In the genomic region with DNA sequence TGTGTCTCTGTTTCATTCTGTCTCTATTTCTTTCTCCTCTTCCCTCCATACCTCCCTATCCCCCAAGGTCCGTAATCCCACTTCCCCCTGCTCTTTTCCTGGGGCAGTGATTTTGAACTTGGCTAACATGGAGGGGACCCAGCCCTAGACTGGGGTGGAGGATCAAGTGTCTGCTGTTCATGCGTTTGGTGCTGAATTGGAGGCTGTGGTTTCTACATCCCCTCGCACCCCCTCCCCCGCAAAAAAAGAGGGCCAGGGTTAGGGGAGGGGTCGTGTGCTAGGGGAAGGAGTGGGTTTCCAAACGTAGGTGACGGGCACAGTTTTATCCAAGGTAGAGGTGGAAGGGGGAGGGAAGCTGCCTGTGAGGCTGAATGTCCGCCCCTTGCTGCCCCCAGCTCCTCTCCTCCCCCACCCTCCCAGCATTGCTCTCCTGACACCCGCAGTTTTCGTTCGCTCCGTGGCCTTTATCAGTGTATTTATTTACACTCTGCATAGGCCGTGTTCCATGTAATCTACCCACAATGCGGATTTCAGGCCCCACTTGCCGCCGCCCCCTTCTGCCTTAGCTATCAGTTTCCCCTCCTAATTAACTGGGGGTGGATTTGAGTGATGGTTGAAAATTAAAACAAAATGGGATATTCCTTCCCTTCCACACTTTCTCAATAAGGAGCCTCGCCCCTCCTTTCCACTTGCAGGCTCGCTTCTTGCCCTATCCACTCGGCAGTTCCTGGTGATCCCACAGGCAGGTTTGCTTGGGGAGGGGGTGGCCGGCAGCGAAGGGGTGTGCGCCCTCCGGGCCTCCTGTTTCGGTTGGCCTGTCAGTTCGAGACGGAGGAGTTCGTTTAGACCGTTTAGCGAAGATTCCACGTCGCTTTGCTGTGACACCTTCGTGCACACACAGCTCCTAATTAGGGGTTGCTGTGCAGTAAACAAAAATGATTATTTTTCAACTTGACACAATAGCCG, we compare ENCODE assay signal across 13 cellular contexts. TPM values are rescaled to one million over a fixed set of nuclear protein-coding genes. Genes with fewer than 3 reads are reported as not detected.
A peak's percentile ranks its signal among the peaks of the same experiment; 100 is the strongest.
DNase-seq lines count a peak whose midpoint lies in the region; ATAC-seq and TF ChIP-seq lines count a peak whose summit lies in the region.
"Had no signal": no experiment of that assay in that cellular context is flagged by ENCODE, and none has a peak within 500 bp of the region (broad histone marks: within the 10 kb centered on the region; RNA-seq: fewer than 3 reads in every experiment).

No MANE protein-coding gene starts in this region.

- DNase-seq in NCI-H1105 treated with DMSO at 0.1 percent for 48 hours (lab: John Stamatoyannopoulos, UW) (peak; percentile 32), NCI-H1105 (lab: John Stamatoyannopoulos, UW) (no peak), H9 (no peak), cerebellum (ENCODE audit: low spot score) (peak; percentile 42), neural progenitor cell (ENCODE audit: low spot score) (peak; percentile 51), ovary (no peak), hippocampal formation (lab: John Stamatoyannopoulos, UW) (no peak)
- DNase-seq: activated CD8-positive, alpha-beta memory T cell treated with anti-CD3 and anti-CD28 coated beads, Interleukin-2, amount 50 U/mL, for 48 hours; stimulated activated CD4-positive, alpha-beta T cell treated with anti-CD3 and anti-CD28 coated beads, Interleukin-4, amount 100 ng/mL, for 4 hours had no signal

- H3F3A ChIP-seq in neural progenitor cell (ENCODE audit: low read depth): peaks cover 18% of the 10 kb centered on the region

- intact Hi-C loops in ovary (cut with DNase I): no loop called here

- peaks cover 28% of the 10 kb centered on the region for H3K23me2 ChIP-seq in H9 (ENCODE audit: insufficient read length, low read depth, low read length, poor library complexity, severe bottlenecking)

- H3K27me3 ChIP-seq in H9 (ENCODE audit: insufficient read depth, low read length) (peaks cover 2% of the 10 kb centered on the region; the same call in 1 of the 2 replicates), neural progenitor cell (peaks cover 55% of the 10 kb centered on the region), ovary (no peaks in the 10 kb centered on the region)

- H3K4ac ChIP-seq in H9 (ENCODE audit: low read depth, low read length): no peak overlapping the region

- H3K27me3 Mint-ChIP-seq in H9 (ENCODE audit: low read depth): peaks cover 51% of the 10 kb centered on the region
- H3K27me3 Mint-ChIP-seq in neural progenitor cell (ENCODE audit: insufficient read depth, low read depth): peaks cover 38% of the 10 kb centered on the region

- H4K20me1 ChIP-seq in H9 (ENCODE audit: control insufficient read depth, insufficient read depth, insufficient read length): no peaks in the 10 kb centered on the region
- peaks cover 39% of the 10 kb centered on the region for H4K20me1 ChIP-seq in neural progenitor cell (ENCODE audit: low read depth)

- H3K4me1 Mint-ChIP-seq in H9 (peaks cover 47 to 62% of the 10 kb centered on the region in 2 experiments), neural progenitor cell (peaks cover 29% of the 10 kb centered on the region)

- no peak overlapping the region for H2BK12ac ChIP-seq in H9 (ENCODE audit: insufficient read length, low read depth, low read length)

- H3K56ac ChIP-seq in H9 (ENCODE audit: insufficient read length, low read depth, low read length): no peak overlapping the region

- no peak overlapping the region for H3K18ac ChIP-seq in H9 (ENCODE audit: insufficient read length, low read depth, low read length)

- H3K27ac ChIP-seq in H9 (ENCODE audit: insufficient read length, low read depth, low read length) (no peak overlapping the region), neural progenitor cell (no peak overlapping the region), ovary (no peak overlapping the region)
- H3K27ac ChIP-seq: lower lobe of right lung had no signal

- H3K36me3 ChIP-seq in neural progenitor cell (no peaks in the 10 kb centered on the region), ovary (no peaks in the 10 kb centered on the region)
- H3K36me3 ChIP-seq: lower lobe of right lung had no signal

- no peak overlapping the region for H2BK120ac ChIP-seq in H9 (ENCODE audit: low read depth, low read length, poor library complexity, severe bottlenecking)

- H3K27ac Mint-ChIP-seq in H9 (no peak overlapping the region; a peak in 1 of 7 replicates), neural progenitor cell (no peak overlapping the region)

- H3K4me3 Mint-ChIP-seq in H9: peak overlapping the region; percentile 78 to 85
- H3K4me3 Mint-ChIP-seq in neural progenitor cell: peak overlapping the region; percentile 87

- H3K9ac ChIP-seq in H9 (ENCODE audit: extremely low read depth, insufficient read length, low read length) (no peak overlapping the region), neural progenitor cell (no peak overlapping the region)

- H3K79me2 ChIP-seq in H9 (ENCODE audit: insufficient read depth, low read length): no peaks in the 10 kb centered on the region
- H3K79me2 ChIP-seq in neural progenitor cell (ENCODE audit: low read depth): no peaks in the 10 kb centered on the region

- H3K36me3 Mint-ChIP-seq in H9 (ENCODE audit: insufficient read depth in 1 of 3, low read depth in 3 of 3) (no peaks in the 10 kb centered on the region; a peak in 1 of 7 replicates), neural progenitor cell (no peaks in the 10 kb centered on the region)

- H2AK5ac ChIP-seq in H9 (ENCODE audit: insufficient read length, low read length): no peak overlapping the region

- H3T11ph ChIP-seq in H9 (ENCODE audit: low read length): no peak overlapping the region

- H3K9me3 Mint-ChIP-seq in H9 (no peaks in the 10 kb centered on the region; a peak in 1 of 5 replicates), neural progenitor cell (no peaks in the 10 kb centered on the region)

- H3K23ac ChIP-seq in H9 (ENCODE audit: insufficient read length, low read depth, low read length): no peak overlapping the region

- no peak overlapping the region for H4K5ac ChIP-seq in H9 (ENCODE audit: insufficient read length, low read depth, low read length)

- H3K9me3 ChIP-seq in H9 (ENCODE audit: control insufficient read depth, low read depth, low read length) (no peaks in the 10 kb centered on the region), neural progenitor cell (ENCODE audit: low read depth) (no peaks in the 10 kb centered on the region), ovary (no peaks in the 10 kb centered on the region)
- H3K9me3 ChIP-seq: lower lobe of right lung had no signal

- no peaks in the 10 kb centered on the region for H3K79me1 ChIP-seq in H9 (ENCODE audit: insufficient read depth, low read depth, low read length, poor library complexity, severe bottlenecking)

- H3K14ac ChIP-seq in H9 (ENCODE audit: insufficient read depth, low read length): no peak overlapping the region

- no peak overlapping the region for H2BK5ac ChIP-seq in H9 (ENCODE audit: insufficient read length, low read length)

- no peak overlapping the region for H2BK20ac ChIP-seq in H9 (ENCODE audit: low read depth, low read length, poor library complexity, severe bottlenecking)

- peaks cover 23% of the 10 kb centered on the region; the same call in 1 of the 2 replicates for H3K4me1 ChIP-seq in H9 (ENCODE audit: insufficient read depth, low read length)
- H3K4me1 ChIP-seq in neural progenitor cell: peaks cover 21% of the 10 kb centered on the region
- H3K4me1 ChIP-seq in ovary (ENCODE audit: insufficient read depth): peaks cover 8% of the 10 kb centered on the region

- no peak overlapping the region for H4K91ac ChIP-seq in H9 (ENCODE audit: insufficient read length, low read depth, low read length)

- TF ChIP-seq CTCF in H9 (conservative IDR thresholded peaks at IDR 0.05): no peak
- TF ChIP-seq CTCF in neural progenitor cell (IDR thresholded peaks at IDR 0.05): no peak
- TF ChIP-seq CTCF in ovary (IDR thresholded peaks at IDR 0.05): no peak

- H2BK15ac ChIP-seq in H9 (ENCODE audit: low read depth, low read length): no peak overlapping the region

- TF ChIP-seq EP300 in ovary (IDR thresholded peaks at IDR 0.05): no peak

- H4K8ac ChIP-seq in H9 (replicated peaks; ENCODE audit: insufficient read length, low read depth, low read length): no peak overlapping the region

- ATAC-seq in HG02981 (IDR thresholded peaks at IDR 0.05; ENCODE audit: unreplicated experiment): no peak

- no CpG with 5 or more reads among the region's 33 CpGs for WGBS in H9 (ENCODE audit: extremely low coverage, insufficient read length, low lambda C conversion rate)
- WGBS in ovary, 3 donors: 9 to 16% (median 11%) methylated on average over 33 of the region's 33 CpGs

- H2AFZ ChIP-seq in H9 (ENCODE audit: low read length) (no peak overlapping the region), neural progenitor cell (replicated peaks) (no peak overlapping the region)

- peak overlapping the region; percentile 94 for H3K4me2 ChIP-seq in H9 (ENCODE audit: insufficient read depth, insufficient read length, low read length)
- peak overlapping the region; percentile 85 for H3K4me2 ChIP-seq in neural progenitor cell

- H3K4me3 ChIP-seq in neural progenitor cell (no peak overlapping the region), ovary (no peak overlapping the region)
- H3K4me3 ChIP-seq: GM12878 had no signal

- no peak for TF ChIP-seq POLR2A in ovary (IDR thresholded peaks at IDR 0.05)

RNA-seq across cellular contexts. Expression of a gene that starts 2.0 kb away (rescaled TPM):
- 16.9 and 17.0 TPM in 2 replicates for total RNA-seq in H9 (2021)
- total RNA-seq in cerebellum: 71.6 TPM
- 1.9 and 3.2 TPM in 2 replicates for total RNA-seq in neural progenitor cell (ENCODE audit: low replicate concordance)
- total RNA-seq in ovary: 1 to 10 TPM in 6 of 7 donors, under 1 TPM in 1; 0.72 to 5.6 (median 2.7) TPM
- 1 to 10 TPM; 1.1 to 3.8 TPM for polyA plus RNA-seq in ovary
- total RNA-seq: OCI-LY7 had no signal

Comparison
In these comparisons a context has a peak if more than half of its experiments do, and no peak if none do; other contexts are left out.
1. DNase-seq: peak in NCI-H1105 treated with DMSO at 0.1 percent for 48 hours (single experiment), cerebellum (single experiment) and neural progenitor cell (single experiment); none in NCI-H1105 (single experiment), H9 (single experiment), ovary (0 of 5) and hippocampal formation (0 of 2).